ENCODE assay signal across 8 cellular contexts in the genomic region with DNA sequence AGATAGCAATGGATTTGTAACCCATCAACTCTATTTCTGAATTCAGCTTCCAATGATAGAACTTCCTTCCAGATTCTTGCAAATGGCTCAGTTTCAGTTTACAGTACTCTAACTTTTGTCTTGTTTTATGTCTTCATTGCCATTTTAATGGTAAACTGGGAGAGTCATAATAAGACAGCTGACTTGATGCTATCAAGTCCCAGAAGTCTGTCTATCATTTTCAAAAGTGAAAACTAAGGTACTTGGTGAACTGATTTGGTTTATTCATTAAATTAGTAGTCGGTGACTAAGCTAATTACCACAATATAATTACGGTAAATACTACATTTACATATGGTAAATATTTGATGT. TPM values are rescaled to one million over a fixed set of nuclear protein-coding genes. Genes with fewer than 3 reads are reported as not detected.
DNase-seq lines count a peak whose midpoint lies in the region; ATAC-seq and TF ChIP-seq lines count a peak whose summit lies in the region.

No MANE protein-coding gene starts in this region.

- peaks cover 21% of the 10 kb centered on the region for H3K4me1 Mint-ChIP-seq in mesothelial cell of epicardium
- peaks cover 11% of the 10 kb centered on the region for H3K4me1 Mint-ChIP-seq in type B pancreatic cell (ENCODE audit: unreplicated experiment)

- TF ChIP-seq CTCF in mesothelial cell of epicardium (IDR thresholded peaks at IDR 0.05; ENCODE audit: unreplicated experiment) (no peak), mucosa of descending colon (IDR thresholded peaks at IDR 0.05) (no peak), type B pancreatic cell (conservative IDR thresholded peaks at IDR 0.05) (no peak)

- ATAC-seq in GM18519 (IDR thresholded peaks at IDR 0.05; ENCODE audit: low FRiP score, unreplicated experiment) (peak; percentile 12), HG02610 (IDR thresholded peaks at IDR 0.05; ENCODE audit: unreplicated experiment) (peak; percentile 43), mucosa of descending colon (no peak)

- H3K27ac ChIP-seq in SJCRH30: peak overlapping the region; percentile 60

- H3K36me3 Mint-ChIP-seq in mesothelial cell of epicardium (no peaks in the 10 kb centered on the region), type B pancreatic cell (peaks cover 3% of the 10 kb centered on the region)

- H3K9me3 ChIP-seq in SJCRH30 (replicated peaks) (no peaks in the 10 kb centered on the region), mucosa of descending colon (no peaks in the 10 kb centered on the region)

- H3K36me3 ChIP-seq in SJCRH30 (peaks cover 2% of the 10 kb centered on the region; the same call in 1 of the 2 replicates), mucosa of descending colon (ENCODE audit: low read depth) (no peaks in the 10 kb centered on the region)

- H3K27ac Mint-ChIP-seq in mesothelial cell of epicardium (peak overlapping the region; percentile 26), type B pancreatic cell (no peak overlapping the region)

- H3K4me3 ChIP-seq in SJCRH30 (no peak overlapping the region), mucosa of descending colon (no peak overlapping the region)

- no peaks in the 10 kb centered on the region for H3K27me3 Mint-ChIP-seq in mesothelial cell of epicardium (ENCODE audit: low read depth)
- no peaks in the 10 kb centered on the region for H3K27me3 Mint-ChIP-seq in type B pancreatic cell

- H3K4me1 ChIP-seq in SJCRH30 (peaks cover 10% of the 10 kb centered on the region), mucosa of descending colon (ENCODE audit: low read depth) (peaks cover 8% of the 10 kb centered on the region)

- H3K4me3 Mint-ChIP-seq in mesothelial cell of epicardium (no peak overlapping the region), type B pancreatic cell (no peak overlapping the region)

- H3K9me3 Mint-ChIP-seq in mesothelial cell of epicardium: no peaks in the 10 kb centered on the region
- no peaks in the 10 kb centered on the region for H3K9me3 Mint-ChIP-seq in type B pancreatic cell

- DNase-seq in SJCRH30 (no peak), mesothelial cell of epicardium (ENCODE audit: low spot score in 2 of 2, unreplicated experiment in 2 of 2) (no peak), NCI-H1930 (lab: John Stamatoyannopoulos, UW) (no peak), mucosa of descending colon (no peak), type B pancreatic cell (ENCODE audit: extremely low spot score, unreplicated experiment) (no peak), AML-193 (lab: John Stamatoyannopoulos, UW) (no peak)

- intact Hi-C loops in mucosa of descending colon (cut with DNase I, micrococcal nuclease): loop anchor here in 1 of 2 donors (5.0 kb wide), 1 partner anchor 206 kb away; no protein-coding TSS in a partner anchor

- H3K27me3 ChIP-seq in SJCRH30: no peaks in the 10 kb centered on the region

RNA-seq across cellular contexts. Expression of gene RTKN2, which starts 25.0 kb away (rescaled TPM):
- total RNA-seq in SJCRH30 (2014; rRNA removed; shearing (Covaris generic)): 11.7 and 13.3 TPM in 2 replicates
- 6.0 to 6.9 TPM (median 6.1 TPM) in 3 replicates for total RNA-seq in mesothelial cell of epicardium
- total RNA-seq in mucosa of descending colon: 1 to 10 TPM in 2 of 3 donors, under 1 TPM in 1; 0.70 to 4.3 (median 1.8) TPM
- 3.2 and 10.0 TPM in 2 replicates for total RNA-seq in type B pancreatic cell (ENCODE audit: low replicate concordance)
